In the genomic region with DNA sequence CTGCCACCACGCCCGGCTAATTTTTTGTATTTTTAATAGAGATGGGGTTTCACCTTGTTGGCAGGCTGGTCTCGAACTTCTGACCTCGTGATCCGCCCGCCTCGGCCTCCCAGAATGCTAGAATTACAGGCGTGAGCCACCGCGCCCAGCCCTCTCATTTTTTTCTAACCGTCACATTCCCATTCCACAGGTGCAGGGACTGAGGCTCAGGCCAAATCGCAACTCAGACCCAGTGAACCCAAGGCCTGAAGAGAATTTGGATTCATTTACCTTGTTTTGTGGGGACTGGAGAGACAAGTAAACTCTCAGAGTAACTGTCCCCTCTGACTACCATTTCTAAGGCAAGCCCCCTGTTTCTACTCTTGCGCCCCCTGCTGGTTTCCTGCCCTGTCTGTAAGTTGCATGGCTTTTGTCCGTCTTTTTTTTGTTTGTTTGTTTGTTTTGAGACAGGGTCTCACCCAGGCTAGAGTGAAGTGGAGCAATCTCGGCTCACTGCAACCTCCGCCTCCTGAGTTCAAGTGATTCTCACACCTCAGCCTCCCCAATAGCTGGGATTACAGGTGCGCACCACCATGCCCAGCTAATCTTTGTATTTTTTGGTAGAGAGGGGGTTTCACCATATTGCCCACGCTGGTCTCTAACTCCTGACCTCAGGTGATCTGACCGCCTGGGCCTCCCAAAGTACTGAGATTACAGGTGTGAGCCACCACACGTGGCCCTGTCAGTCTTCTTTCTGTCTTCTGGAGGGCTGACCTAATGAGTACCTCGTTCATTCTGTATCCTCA, we compare ENCODE assay signal across 8 cellular contexts. TPM values are rescaled to one million over a fixed set of nuclear protein-coding genes. Genes with fewer than 3 reads are reported as not detected.
DNase-seq lines count a peak whose midpoint lies in the region; ATAC-seq and TF ChIP-seq lines count a peak whose summit lies in the region.

No MANE protein-coding gene starts in this region.

- H3K4me1 ChIP-seq in HAP-1 (peaks cover 11% of the 10 kb centered on the region), heart left ventricle (peaks cover 0 to 30% (median 21%) of the 10 kb centered on the region in 12 donors)

- H3K9ac ChIP-seq in SK-N-MC (ENCODE audit: insufficient read length): no peak overlapping the region

- WGBS in heart left ventricle, 4 donors: 85 to 89% (median 87%) methylated on average over 21 of the region's 21 CpGs

- peaks cover 33% of the 10 kb centered on the region for H3K4me1 Mint-ChIP-seq in activated naive CD4-positive, alpha-beta T cell treated with anti-CD3 and anti-CD28 coated beads for 36 hours (ENCODE audit: low read depth)

- H3K36me3 Mint-ChIP-seq in activated naive CD4-positive, alpha-beta T cell treated with anti-CD3 and anti-CD28 coated beads for 36 hours (ENCODE audit: low read depth): peaks cover 4% of the 10 kb centered on the region

- no peak overlapping the region for H3K4me3 Mint-ChIP-seq in activated naive CD4-positive, alpha-beta T cell treated with anti-CD3 and anti-CD28 coated beads for 36 hours

- DNase-seq in AG08396 (ENCODE audit: low spot score): peak; percentile 77
- DNase-seq in HAP-1 (ENCODE audit: low spot score in 2 of 2): peak; percentile 36 to 91
- DNase-seq in SK-N-MC (ENCODE audit: low read depth, low spot score): peak; percentile 42
- peak; percentile 86 for DNase-seq in activated naive CD4-positive, alpha-beta T cell treated with anti-CD3 and anti-CD28 coated beads for 36 hours
- DNase-seq in heart left ventricle: peak in 2 of 5 donors; percentile 67 to 73
- peak; percentile 87 for DNase-seq in stimulated activated CD4-positive, alpha-beta T cell treated with anti-CD3 and anti-CD28 coated beads, Interleukin-15, amount 100 ng/mL, for 24 hours

- in situ Hi-C loops in HAP-1 (cut with MboI; ENCODE audit: low sequenced_read_pairs): no loop called here

- H3K27me3 ChIP-seq in HAP-1 (ENCODE audit: low read depth) (no peaks in the 10 kb centered on the region), heart left ventricle (no peaks in the 10 kb centered on the region)

- H3K9me3 ChIP-seq in HAP-1 (no peaks in the 10 kb centered on the region), SK-N-MC (ENCODE audit: low read depth, low read length) (no peaks in the 10 kb centered on the region), heart left ventricle (no peaks in the 10 kb centered on the region)

- no peak overlapping the region for H3K4me3 ChIP-seq in HAP-1
- no peak overlapping the region for H3K4me3 ChIP-seq in SK-N-MC
- H3K4me3 ChIP-seq in heart left ventricle: no peak overlapping the region

- ATAC-seq in heart left ventricle: no peak
- no peak for ATAC-seq in GM21619 (IDR thresholded peaks at IDR 0.05; ENCODE audit: unreplicated experiment)
- no peak for ATAC-seq in GM21723 (IDR thresholded peaks at IDR 0.05; ENCODE audit: unreplicated experiment)

- H3K27me3 Mint-ChIP-seq in activated naive CD4-positive, alpha-beta T cell treated with anti-CD3 and anti-CD28 coated beads for 36 hours (ENCODE audit: low read depth): no peaks in the 10 kb centered on the region

- no peak for TF ChIP-seq POLR2A in heart left ventricle (IDR thresholded peaks at IDR 0.05)

- no peaks in the 10 kb centered on the region for H3K9me3 Mint-ChIP-seq in activated naive CD4-positive, alpha-beta T cell treated with anti-CD3 and anti-CD28 coated beads for 36 hours

- no peak overlapping the region for H3K27ac Mint-ChIP-seq in activated naive CD4-positive, alpha-beta T cell treated with anti-CD3 and anti-CD28 coated beads for 36 hours

- intact Hi-C loops in activated naive CD4-positive, alpha-beta T cell treated with anti-CD3 and anti-CD28 coated beads for 36 hours (cut with micrococcal nuclease): loop anchor here (2.0 kb wide), 1 partner anchor 220 kb away; no protein-coding TSS in a partner anchor
- intact Hi-C loops in heart left ventricle (cut with DNase I): loop anchor here in 4 of 10 donors (5.0 to 10.0 kb wide), 4 partner anchors 36 to 246 kb away; no protein-coding TSS in a partner anchor

- H3K27ac ChIP-seq in SK-N-MC: no peak overlapping the region
- no peak overlapping the region for H3K27ac ChIP-seq in heart left ventricle

- peak; percentile 59 to 79 (median 70) for TF ChIP-seq CTCF in heart left ventricle (IDR thresholded peaks at IDR 0.05)

- CTCF ChIA-PET in activated naive CD4-positive, alpha-beta T cell treated with anti-CD3 and anti-CD28 coated beads for 36 hours (lab: Charles Lee): interaction anchor here (0.7 to 6.9 kb wide), 10 partner anchors 10 to 134 kb away, joined by 3 to 40 read pairs (median 6); no protein-coding TSS in a partner anchor

- H3K36me3 ChIP-seq in HAP-1 (replicated peaks) (peaks cover 14% of the 10 kb centered on the region), SK-N-MC (ENCODE audit: insufficient read depth, low read length) (no peaks in the 10 kb centered on the region), heart left ventricle (peaks cover 0 to 37% (median 16%) of the 10 kb centered on the region in 9 donors)

RNA-seq across cellular contexts. Expression of a gene that starts 2.3 kb away (rescaled TPM):
- total RNA-seq in activated naive CD4-positive, alpha-beta T cell treated with anti-CD3 and anti-CD28 coated beads for 36 hours: 10 to 100 TPM; 59.2 to 63.2 TPM
- total RNA-seq in heart left ventricle: 10 to 100 TPM; 41.0 to 93.6 (median 53.7) TPM
- polyA plus RNA-seq in heart left ventricle: 10 to 100 TPM; 42.2 to 89.6 TPM

RNA-seq across cellular contexts. Expression of a gene that starts 2.7 kb away (rescaled TPM):
- total RNA-seq in activated naive CD4-positive, alpha-beta T cell treated with anti-CD3 and anti-CD28 coated beads for 36 hours: 1 to 10 TPM; 8.8 to 9.0 TPM
- 10 to 100 TPM; 13.9 to 25.1 (median 19.8) TPM for total RNA-seq in heart left ventricle
- polyA plus RNA-seq in heart left ventricle: 10 to 100 TPM; 14.4 to 20.7 TPM

RNA-seq across cellular contexts. Expression of a gene that starts 31.6 kb away (rescaled TPM):
- 10 to 100 TPM; 62.2 to 62.3 TPM for total RNA-seq in activated naive CD4-positive, alpha-beta T cell treated with anti-CD3 and anti-CD28 coated beads for 36 hours
- total RNA-seq in heart left ventricle: 10 to 100 TPM in 7 of 9 donors, 1 to 10 TPM in 2; 8.4 to 32.8 (median 13.2) TPM
- 10 to 100 TPM; 10.6 to 12.1 TPM for polyA plus RNA-seq in heart left ventricle

RNA-seq across cellular contexts. Expression of a gene that starts 39.9 kb away (rescaled TPM):
- total RNA-seq in activated naive CD4-positive, alpha-beta T cell treated with anti-CD3 and anti-CD28 coated beads for 36 hours: 100 to 1,000 TPM; 139 TPM
- 10 to 100 TPM in 4 of 9 donors, 1 to 10 TPM in 5; 3.7 to 22.4 (median 8.9) TPM for total RNA-seq in heart left ventricle
- 10 to 100 TPM in 1 of 2 donors, 1 to 10 TPM in 1; 3.8 to 21.5 TPM for polyA plus RNA-seq in heart left ventricle
